ENCODE assay signal across 20 cellular contexts in the genomic region with DNA sequence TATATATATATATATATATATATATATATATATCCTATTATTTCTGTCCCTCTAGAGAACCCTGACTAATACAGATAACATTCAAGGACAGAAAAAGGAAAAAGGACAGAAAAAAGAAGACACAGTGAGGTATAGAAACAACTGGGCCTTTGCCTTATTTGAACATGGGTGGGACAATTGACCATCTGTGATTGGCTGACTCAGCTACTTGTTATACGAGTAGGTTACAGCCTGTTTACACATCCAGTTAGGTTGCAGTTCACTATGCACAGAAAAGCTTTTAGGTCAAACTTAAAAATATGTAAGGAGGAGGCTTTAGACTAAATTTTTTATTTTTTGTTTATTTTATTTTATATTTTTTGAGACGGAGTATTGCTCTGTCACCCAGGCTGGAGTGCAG. TPM values are rescaled to one million over a fixed set of nuclear protein-coding genes. Genes with fewer than 3 reads are reported as not detected.
"Had no signal": no experiment of that assay in that cellular context is flagged by ENCODE, and none has a peak within 500 bp of the region (broad histone marks: within the 10 kb centered on the region; RNA-seq: fewer than 3 reads in every experiment).

No MANE protein-coding gene starts in this region.

- H3K36me3 ChIP-seq: MG63, SJSA1 had no signal

- FAIRE-seq: RCC 7860 had no signal

- DNase-seq: Karpas-422, KG1, MG63, NCI-H1092, NCI-H1105 treated with DMSO at 0.1 percent for 48 hours, NCI-H1417 treated with DMSO at 0.1 percent for 48 hours, NCI-H146, NCI-H1694 treated with DMSO at 0.1 percent for 48 hours, NCI-H1930, NCI-H2081, NCI-H2171, NCI-H226, NCI-H510A, NCI-H524 treated with DMSO at 0.1 percent for 48 hours, Right ventricle myocardium superior, RPMI8226, SIG-M5 had no signal

- H3K27ac ChIP-seq: SJSA1, SK-N-MC had no signal

- H3K4me3 ChIP-seq: MG63, SJSA1, SK-N-MC had no signal

- H3K9me3 ChIP-seq: MG63, SJSA1 had no signal

- H3K4me1 ChIP-seq: SJSA1 had no signal

- H3K27me3 ChIP-seq: MG63, SJSA1 had no signal

RNA-seq across cellular contexts. Expression of a gene that starts 39.8 kb away (rescaled TPM):
- total RNA-seq: Right ventricle myocardium superior had no signal
